In genomic region chr9:124286292-124286931, GRCh38 we compare ENCODE assay signal across 8 cellular contexts. TPM values are rescaled to one million over a fixed set of nuclear protein-coding genes. Genes with fewer than 3 reads are reported as not detected.
DNase-seq lines count a peak whose midpoint lies in the region; ATAC-seq and TF ChIP-seq lines count a peak whose summit lies in the region.

No MANE protein-coding gene starts in this region.

- TF ChIP-seq CTCF in foreskin keratinocyte (conservative IDR thresholded peaks at IDR 0.05) = no peak

- H3K27me3 ChIP-seq in foreskin keratinocyte = no peaks in the 10 kb centered on the region

- DNase-seq in activated T-cell treated with anti-CD3 and anti-CD28 coated beads for 1 hour (ENCODE audit: low read depth) = peak; percentile 6
- no peak for DNase-seq in activated T-cell treated with anti-CD3 and anti-CD28 coated beads, Interleukin-2, amount 50 U/mL, for 1 hour
- peak; percentile 58 for DNase-seq in activated CD4-positive, CD25-positive, alpha-beta regulatory T cell treated with anti-CD3 and anti-CD28 coated beads, Interleukin-2, amount 50 U/mL, for 72 hours
- no peak for DNase-seq in NCI-H1092 (lab: John Stamatoyannopoulos, UW)
- no peak for DNase-seq in foreskin keratinocyte

- H3K27ac ChIP-seq in skin epidermis (peak overlapping the region in 19 of 21 experiments; percentile 18 to 93 (median 83)), foreskin keratinocyte (no peak overlapping the region)

- ATAC-seq in HG03045 (IDR thresholded peaks at IDR 0.05; ENCODE audit: unreplicated experiment) (peak; percentile 41), esophagus mucosa (peak; percentile 32), foreskin keratinocyte (no peak)

- no peak overlapping the region for H3K4me3 ChIP-seq in skin epidermis

- peaks cover 13% of the 10 kb centered on the region for H3K4me1 ChIP-seq in foreskin keratinocyte

RNA-seq across cellular contexts. Expression of gene NEK6, which starts 28.7 kb away (rescaled TPM):
- total RNA-seq in esophagus mucosa (11.0 TPM), foreskin keratinocyte (28.4 and 30.3 TPM in 2 replicates)
- polyA plus RNA-seq in foreskin keratinocyte = 29.7 and 30.5 TPM in 2 replicates

Comparison
In these comparisons a context has a peak if more than half of its experiments do, and no peak if none do; other contexts are left out.
1. DNase-seq: peak in activated T-cell treated with anti-CD3 and anti-CD28 coated beads for 1 hour (single experiment) and activated CD4-positive, CD25-positive, alpha-beta regulatory T cell treated with anti-CD3 and anti-CD28 coated beads, Interleukin-2, amount 50 U/mL, for 72 hours (single experiment); none in activated T-cell treated with anti-CD3 and anti-CD28 coated beads, Interleukin-2, amount 50 U/mL, for 1 hour (single experiment), NCI-H1092 (single experiment) and foreskin keratinocyte (0 of 2).